14 cellular contexts compared by ENCODE assay signal in the genomic region with DNA sequence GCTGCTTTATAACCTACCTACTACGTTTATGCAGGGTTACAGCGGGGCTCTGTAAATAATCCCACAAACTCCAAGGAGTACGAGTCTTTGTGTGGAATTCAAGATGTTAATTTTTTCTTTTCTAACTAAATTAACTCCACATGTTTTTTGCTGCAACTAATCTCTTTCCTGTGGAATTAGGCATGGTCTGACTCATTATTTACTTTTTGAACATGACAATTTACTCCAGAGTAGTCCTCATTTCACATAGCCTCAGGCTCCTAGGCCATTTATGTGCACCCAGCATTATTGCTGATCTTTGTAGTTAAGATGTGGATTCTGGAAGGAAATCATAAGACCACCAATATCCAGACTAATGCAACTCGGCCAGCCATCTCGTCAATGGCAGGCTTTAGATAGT.
DNase-seq lines count a peak whose midpoint lies in the region; ATAC-seq lines count a peak whose summit lies in the region.
"Had no signal": no experiment of that assay in that cellular context is flagged by ENCODE, and none has a peak within 500 bp of the region (broad histone marks: within the 10 kb centered on the region; RNA-seq: fewer than 3 reads in every experiment).

No MANE protein-coding gene starts in this region.

- intact Hi-C loops in left ventricle myocardium superior (cut with micrococcal nuclease): no loop called here
- intact Hi-C loops in cardiac septum (cut with DNase I): no loop called here

- in situ Hi-C loops in ACHN (cut with HindIII; ENCODE audit: low pct_ligation_motif_present, low pct_unique_long_range_greater_than_20kb, low sequenced_read_pairs): no loop called here

- DNase-seq in left ventricle myocardium superior (no peak), cardiac septum (ENCODE audit: low spot score) (no peak), T1000 (lab: John Stamatoyannopoulos, UW) (peak; percentile 16), fibroblast of the conjunctiva (ENCODE audit: low read depth) (peak; percentile 68), globus pallidus (ENCODE audit: low spot score) (no peak), ACHN (no peak), NCI-H2196 (lab: John Stamatoyannopoulos, UW; ENCODE audit: unreplicated experiment) (no peak)
- DNase-seq: activated naive CD8-positive, alpha-beta T cell treated with anti-CD3 and anti-CD28 coated beads, Interleukin-2, amount 10 ng/mL, durations not matched to agents 7 days and 5 days; DND-41; H9; NCI-H1694; SIG-M5 had no signal

- peak; percentile 55 for ATAC-seq in left ventricle myocardium superior
- no peak for ATAC-seq in GM18909 (IDR thresholded peaks at IDR 0.05; ENCODE audit: poor library complexity, unreplicated experiment)
- ATAC-seq: A549 had no signal

Comparison
In these comparisons a context has a peak if more than half of its experiments do, and no peak if none do; other contexts are left out.
1. DNase-seq: peak in T1000 (single experiment) and fibroblast of the conjunctiva (single experiment); none in left ventricle myocardium superior (single experiment), cardiac septum (single experiment), globus pallidus (single experiment), ACHN (single experiment) and NCI-H2196 (single experiment).